10 cellular contexts compared by ENCODE assay signal in genomic region chr1:214558002-214558770, GRCh38. TPM values are rescaled to one million over a fixed set of nuclear protein-coding genes. Genes with fewer than 3 reads are reported as not detected.
DNase-seq lines count a peak whose midpoint lies in the region; ATAC-seq, FAIRE-seq and TF ChIP-seq lines count a peak whose summit lies in the region.
"Had no signal": no experiment of that assay in that cellular context is flagged by ENCODE, and none has a peak within 500 bp of the region (broad histone marks: within the 10 kb centered on the region; RNA-seq: fewer than 3 reads in every experiment).

No MANE protein-coding gene starts in this region.

- no peak for FAIRE-seq in bronchial epithelial cell (lab: Jason Lieb, UNC)
- FAIRE-seq: colon had no signal

- H3K27me3 ChIP-seq in bronchial epithelial cell (ENCODE audit: control insufficient read depth, insufficient read depth, low read length): no peaks in the 10 kb centered on the region

- no peaks in the 10 kb centered on the region for H3K36me3 ChIP-seq in bronchial epithelial cell (ENCODE audit: control insufficient read depth, insufficient read depth, low read length)

- peak; percentile 20 for DNase-seq in DMS53 (lab: John Stamatoyannopoulos, UW)
- DNase-seq in DMS53 treated with DMSO at 0.1 percent for 48 hours (lab: John Stamatoyannopoulos, UW; ENCODE audit: unreplicated experiment): no peak
- peak; percentile 81 for DNase-seq in HK-2 (ENCODE audit: unreplicated experiment)
- DNase-seq in bronchial epithelial cell (ENCODE audit: low read depth): peak; percentile 92
- DNase-seq in skeletal muscle cell (ENCODE audit: low read depth): peak; percentile 79
- DNase-seq in middle frontal gyrus (ENCODE audit: extremely low spot score, low spot score): no peak
- no peak for DNase-seq in cerebellar cortex (ENCODE audit: low spot score)
- DNase-seq: NCI-H1105 treated with DMSO at 0.1 percent for 48 hours had no signal

- H3K4me3 ChIP-seq in bronchial epithelial cell (ENCODE audit: low read depth, low read length) (no peak overlapping the region), skeletal muscle cell (ENCODE audit: low read depth, low read length) (no peak overlapping the region)

- no peak for ATAC-seq in HG03521 (IDR thresholded peaks at IDR 0.05; ENCODE audit: unreplicated experiment)

- no peak for TF ChIP-seq CTCF in bronchial epithelial cell (IDR thresholded peaks at IDR 0.05; ENCODE audit: insufficient read depth, low read length, severe bottlenecking)

RNA-seq across cellular contexts. Expression of gene PTPN14, which starts 6.8 kb away (rescaled TPM):
- 28.4 and 33.0 TPM in 2 replicates for total RNA-seq in bronchial epithelial cell

RNA-seq across cellular contexts. Expression of gene CENPF, which starts 44.8 kb away (rescaled TPM):
- 0.53 and 1.7 TPM in 2 replicates for total RNA-seq in bronchial epithelial cell

Comparison
In these comparisons a context has a peak if more than half of its experiments do, and no peak if none do; other contexts are left out.
1. DNase-seq: peak in DMS53 (single experiment), HK-2 (single experiment), bronchial epithelial cell (single experiment) and skeletal muscle cell (single experiment); none in DMS53 treated with DMSO at 0.1 percent for 48 hours (single experiment), middle frontal gyrus (single experiment) and cerebellar cortex (single experiment).